In genomic region chr1:183473286-183473536, GRCh38 we compare ENCODE assay signal across 8 cellular contexts. TPM values are rescaled to one million over a fixed set of nuclear protein-coding genes. Genes with fewer than 3 reads are reported as not detected.
A peak's percentile ranks its signal among the peaks of the same experiment; 100 is the strongest.
DNase-seq lines count a peak whose midpoint lies in the region; ATAC-seq, FAIRE-seq and TF ChIP-seq lines count a peak whose summit lies in the region.

No MANE protein-coding gene starts in this region.

- H3K4me1 ChIP-seq in A549 (peaks cover 39% of the 10 kb centered on the region), HUES48 (ENCODE audit: control insufficient read depth, insufficient read depth, low read length) (peaks cover 20% of the 10 kb centered on the region), mucosa of rectum (ENCODE audit: control insufficient read depth in 2 of 2, insufficient read depth in 2 of 2, low read length in 2 of 2) (peaks cover 23 to 26% of the 10 kb centered on the region in 2 donors)

- H3K36me3 ChIP-seq in HUES48 (ENCODE audit: control insufficient read depth, insufficient read depth, low read length) = no peaks in the 10 kb centered on the region
- H3K36me3 ChIP-seq in bronchial epithelial cell (ENCODE audit: control insufficient read depth, insufficient read depth, low read length) = no peaks in the 10 kb centered on the region
- H3K36me3 ChIP-seq in mucosa of rectum (ENCODE audit: control insufficient read depth in 2 of 2, insufficient read depth in 2 of 2, low read length in 2 of 2) = no peaks in the 10 kb centered on the region

- FAIRE-seq in A549 (lab: Jason Lieb, UNC) (no peak), bronchial epithelial cell (lab: Jason Lieb, UNC) (no peak)

- POLR2A ChIA-PET in A549 (lab: Yijun Ruan, JAX) = no interaction called here

- TF ChIP-seq EP300 in A549 (IDR thresholded peaks at IDR 0.05) = no peak

- peak overlapping the region; percentile 95 to 96 for H3K27ac ChIP-seq in A549
- no peak overlapping the region for H3K27ac ChIP-seq in HUES48 (ENCODE audit: low read depth, low read length)
- H3K27ac ChIP-seq in mucosa of rectum (ENCODE audit: low read depth in 2 of 2, low read length in 2 of 2) = peak overlapping the region; percentile 97 to 98

- H3K9me3 ChIP-seq in A549 (no peaks in the 10 kb centered on the region), HUES48 (ENCODE audit: control insufficient read depth, insufficient read depth, low read length) (no peaks in the 10 kb centered on the region), mucosa of rectum (ENCODE audit: control insufficient read depth in 2 of 2, low read length in 2 of 2) (no peaks in the 10 kb centered on the region)

- H3K4me3 ChIP-seq in A549 = peak overlapping the region; percentile 87
- peak overlapping the region; percentile 89 for H3K4me3 ChIP-seq in HUES48 (ENCODE audit: low read depth, low read length)
- H3K4me3 ChIP-seq in bronchial epithelial cell (ENCODE audit: low read depth, low read length) = peak overlapping the region; percentile 98
- peak overlapping the region; percentile 84 to 98 for H3K4me3 ChIP-seq in mucosa of rectum (ENCODE audit: low read length in 2 of 2)

- WGBS in A549 (ENCODE audit: missing lambda C conversion rate) = 62% methylated on average over 7 of the region's 7 CpGs

- TF ChIP-seq CTCF in A549 (IDR thresholded peaks at IDR 0.05) (no peak), bronchial epithelial cell (IDR thresholded peaks at IDR 0.05; ENCODE audit: insufficient read depth, low read length, severe bottlenecking) (no peak)

- no peak for TF ChIP-seq POLR2A in A549 (IDR thresholded peaks at IDR 0.05; ENCODE audit: low read length)
- no peak for TF ChIP-seq POLR2A in GM18505 (IDR thresholded peaks at IDR 0.05; ENCODE audit: borderline replicate concordance, extremely low read depth, insufficient read depth, insufficient read length)

- ATAC-seq in A549 (no peak), GM18505 (IDR thresholded peaks at IDR 0.05; ENCODE audit: unreplicated experiment) (no peak)

- DNase-seq in A549 (ENCODE audit: low read depth in 1 of 2, low spot score in 1 of 2) (peak in 1 of 2 experiments; percentile 4), bronchial epithelial cell (ENCODE audit: low read depth) (no peak), NCI-H1417 treated with DMSO at 0.1 percent for 48 hours (lab: John Stamatoyannopoulos, UW) (no peak), NCI-H1092 (lab: John Stamatoyannopoulos, UW) (no peak)
- no peak for DNase-seq in activated effector memory CD4-positive, alpha-beta T cell treated with anti-CD3 and anti-CD28 coated beads, Interleukin-2, amount 50 U/mL, for 16 hours

- H3K9ac ChIP-seq in HUES48 (ENCODE audit: low read depth, low read length) (0 out of 2 replicates have a peak overlapping the region, but pooled peaks have one; percentile 80), mucosa of rectum (ENCODE audit: low read depth in 1 of 2, low read length in 2 of 2) (peak overlapping the region; percentile 79 to 86)

- H3K27me3 ChIP-seq in HUES48 (ENCODE audit: control insufficient read depth, insufficient read depth, low read length) (no peaks in the 10 kb centered on the region), bronchial epithelial cell (ENCODE audit: control insufficient read depth, insufficient read depth, low read length) (no peaks in the 10 kb centered on the region), mucosa of rectum (ENCODE audit: control insufficient read depth in 2 of 2, insufficient read depth in 2 of 2, low read length in 2 of 2) (no peaks in the 10 kb centered on the region)

- TF ChIP-seq RAD21 in A549 (conservative IDR thresholded peaks at IDR 0.05 in 1 of 2, IDR thresholded peaks at IDR 0.05 in 1 of 2) = no peak

- H3K4me2 ChIP-seq in A549 = peak overlapping the region; percentile 90

- CTCF ChIA-PET in A549 (lab: Yijun Ruan, JAX) = interaction anchor here (1.5 kb wide), 1 partner anchor 107 kb away, joined by 4 read pairs; no protein-coding TSS in a partner anchor

TF ChIP-seq in A549, 52 proteins besides CTCF, POLR2A, EP300 and RAD21:
- TF ChIP-seq HES2 (IDR thresholded peaks at IDR 0.05) = no peak
- TF ChIP-seq RARB (CRISPR knock-in tag; IDR thresholded peaks at IDR 0.05) = no peak
- no peak for TF ChIP-seq PBX3 (IDR thresholded peaks at IDR 0.05)
- TF ChIP-seq REST (IDR thresholded peaks at IDR 0.05) = no peak
- no peak for TF ChIP-seq RCOR1 (IDR thresholded peaks at IDR 0.05; ENCODE audit: low read depth, low read length)
- no peak for TF ChIP-seq HOXB13 (CRISPR knock-in tag; IDR thresholded peaks at IDR 0.05; ENCODE audit: low read depth)
- TF ChIP-seq SMC3 (IDR thresholded peaks at IDR 0.05) = no peak
- no peak for TF ChIP-seq ESRRA (IDR thresholded peaks at IDR 0.05; ENCODE audit: borderline replicate concordance, low read length)

RNA-seq across cellular contexts. Expression of gene SMG7, which starts 0.9 kb away (rescaled TPM):
- 51.3 and 55.5 TPM in 2 replicates for polyA plus RNA-seq in A549 (2011; rRNA removed)
- polyA plus RNA-seq in A549 (2012; cell fraction: cytosol; rRNA removed) = 16.4 and 20.8 TPM in 2 replicates
- polyA plus RNA-seq in A549 (2012; cell fraction: nucleus; rRNA removed) = 19.0 and 26.3 TPM in 2 replicates
- 27.2 to 29.7 TPM (median 29.1 TPM) in 3 replicates for polyA plus RNA-seq in A549 (2017; fragmentation: RNase III; extraction: RNeasy Plus Mini Kit Qiagen cat#74134 plus additional on column Dnase treatment)
- polyA minus RNA-seq in A549 (2011; rRNA and poly(A)+ RNA removed) = 65.3 and 78.9 TPM in 2 replicates
- 17.9 and 18.3 TPM in 2 replicates for total RNA-seq in bronchial epithelial cell

RNA-seq across cellular contexts. Expression of gene NMNAT2, which starts 55.0 kb away (rescaled TPM):
- polyA plus RNA-seq in A549 (2011; rRNA removed) = 0.16 and 0.48 TPM in 2 replicates
- 0.09 and 0.25 TPM in 2 replicates for polyA plus RNA-seq in A549 (2012; cell fraction: cytosol; rRNA removed)
- polyA plus RNA-seq in A549 (2012; cell fraction: nucleus; rRNA removed) = 0.13 and 0.15 TPM in 2 replicates
- 0.63 to 0.88 TPM (median 0.72 TPM) in 3 replicates for polyA plus RNA-seq in A549 (2017; fragmentation: RNase III; extraction: RNeasy Plus Mini Kit Qiagen cat#74134 plus additional on column Dnase treatment)
- 0.08 and 1.5 TPM in 2 replicates for polyA minus RNA-seq in A549 (2011; rRNA and poly(A)+ RNA removed)
- total RNA-seq in bronchial epithelial cell = under 0.01 and 0.26 TPM in 2 replicates
